Comparison of ENCODE assay signal across 29 cellular contexts in genomic region chr13:24292476-24292875, GRCh38. TPM values are rescaled to one million over a fixed set of nuclear protein-coding genes. Genes with fewer than 3 reads are reported as not detected.
"Had no signal": no experiment of that assay in that cellular context is flagged by ENCODE, and none has a peak within 500 bp of the region (broad histone marks: within the 10 kb centered on the region; RNA-seq: fewer than 3 reads in every experiment).

No MANE protein-coding gene starts in this region.

- H3K27me3 Mint-ChIP-seq: activated CD4-positive, alpha-beta memory T cell treated with anti-CD3 and anti-CD28 coated beads for 36 hours; activated CD4-positive, alpha-beta T cell treated with anti-CD3 and anti-CD28 coated beads, Interleukin-2, amount 10 ng/mL, durations not matched to agents 24 days and 14 days; activated naive CD4-positive, alpha-beta T cell treated with anti-CD3 and anti-CD28 coated beads, Interleukin-2, amount 50 U/mL, for 24 hours; activated T-cell treated with anti-CD3 and anti-CD28 coated beads, Interleukin-2, amount 50 U/mL, for 24 hours; activated T-helper 17 cell treated with anti-CD3 and anti-CD28 coated beads, Interleukin-2, amount 50 U/mL, for 72 hours had no signal

- H3K4me1 Mint-ChIP-seq: activated CD4-positive, alpha-beta T cell treated with anti-CD3 and anti-CD28 coated beads, Interleukin-2, amount 10 ng/mL, durations not matched to agents 24 days and 14 days; activated T-helper 17 cell treated with anti-CD3 and anti-CD28 coated beads, Interleukin-2, amount 50 U/mL, for 72 hours; endodermal cell had no signal

- H3K4me3 Mint-ChIP-seq: activated CD4-positive, alpha-beta memory T cell treated with anti-CD3 and anti-CD28 coated beads for 36 hours; activated CD4-positive, alpha-beta T cell treated with anti-CD3 and anti-CD28 coated beads, Interleukin-2, amount 10 ng/mL, durations not matched to agents 24 days and 14 days; activated naive CD4-positive, alpha-beta T cell treated with anti-CD3 and anti-CD28 coated beads, Interleukin-2, amount 50 U/mL, for 24 hours; activated T-cell treated with anti-CD3 and anti-CD28 coated beads, Interleukin-2, amount 50 U/mL, for 24 hours; activated T-helper 17 cell treated with anti-CD3 and anti-CD28 coated beads, Interleukin-2, amount 50 U/mL, for 72 hours; endodermal cell; nephron; type B pancreatic cell had no signal

- H3K9me3 Mint-ChIP-seq: activated CD4-positive, alpha-beta memory T cell treated with anti-CD3 and anti-CD28 coated beads for 36 hours; activated CD4-positive, alpha-beta T cell treated with anti-CD3 and anti-CD28 coated beads, Interleukin-2, amount 10 ng/mL, durations not matched to agents 24 days and 14 days; activated naive CD4-positive, alpha-beta T cell treated with anti-CD3 and anti-CD28 coated beads, Interleukin-2, amount 50 U/mL, for 24 hours; activated T-cell treated with anti-CD3 and anti-CD28 coated beads, Interleukin-2, amount 50 U/mL, for 24 hours; activated T-helper 17 cell treated with anti-CD3 and anti-CD28 coated beads, Interleukin-2, amount 50 U/mL, for 72 hours; endodermal cell; nephron; type B pancreatic cell had no signal

- H3K27ac Mint-ChIP-seq: activated CD4-positive, alpha-beta memory T cell treated with anti-CD3 and anti-CD28 coated beads for 36 hours; activated CD4-positive, alpha-beta T cell treated with anti-CD3 and anti-CD28 coated beads, Interleukin-2, amount 10 ng/mL, durations not matched to agents 24 days and 14 days; activated naive CD4-positive, alpha-beta T cell treated with anti-CD3 and anti-CD28 coated beads, Interleukin-2, amount 50 U/mL, for 24 hours; activated T-cell treated with anti-CD3 and anti-CD28 coated beads, Interleukin-2, amount 50 U/mL, for 24 hours; activated T-helper 17 cell treated with anti-CD3 and anti-CD28 coated beads, Interleukin-2, amount 50 U/mL, for 72 hours; endodermal cell; nephron; type B pancreatic cell had no signal

- ATAC-seq: activated T-helper 17 cell treated with anti-CD3 and anti-CD28 coated beads, Interleukin-2, amount 50 U/mL, for 72 hours; left lung; lower lobe of right lung; pancreas had no signal

- DNase-seq: activated CD4-positive, alpha-beta memory T cell treated with anti-CD3 and anti-CD28 coated beads for 36 hours; activated CD4-positive, alpha-beta T cell treated with anti-CD3 and anti-CD28 coated beads, Interleukin-2, amount 10 ng/mL, durations not matched to agents 24 days and 14 days; activated CD4-positive, CD25-positive, alpha-beta regulatory T cell treated with anti-CD3 and anti-CD28 coated beads, Interleukin-2, amount 50 U/mL, for 72 hours; activated CD8-positive, alpha-beta memory T cell treated with anti-CD3 and anti-CD28 coated beads, Interleukin-2, amount 50 U/mL, for 48 hours; activated gamma-delta T cell treated with Interleukin-2 at 50 U/mL for 16 hours; activated T-cell treated with anti-CD3 and anti-CD28 coated beads, Interleukin-2, amount 50 U/mL, for 24 hours; aorta; cerebellar nuclear complex; endodermal cell; foreskin melanocyte; left lung; lower lobe of right lung; mesenchymal stem cell; pancreas; retina; sigmoid colon; SK-N-SH; stimulated activated naive CD4-positive, alpha-beta T cell treated with Interleukin-2 at 50 U/mL for 16 hours; substantia nigra; SW 1271; T-helper 2 cell; uterus had no signal

- H3K4me3 ChIP-seq: esophagus muscularis mucosa, left lung, lower lobe of right lung, pancreas, prostate gland, sigmoid colon, smooth muscle cell, uterus had no signal

RNA-seq across cellular contexts. Expression of gene C1QTNF9, which starts 16.9 kb away (rescaled TPM):
- total RNA-seq: activated CD4-positive, alpha-beta memory T cell treated with anti-CD3 and anti-CD28 coated beads for 36 hours; activated CD4-positive, alpha-beta T cell treated with anti-CD3 and anti-CD28 coated beads, Interleukin-2, amount 10 ng/mL, durations not matched to agents 24 days and 14 days; activated T-helper 17 cell treated with anti-CD3 and anti-CD28 coated beads, Interleukin-2, amount 50 U/mL, for 72 hours; endodermal cell; lower lobe of right lung; smooth muscle cell had no signal
